10 cellular contexts compared by ENCODE assay signal in the genomic region with DNA sequence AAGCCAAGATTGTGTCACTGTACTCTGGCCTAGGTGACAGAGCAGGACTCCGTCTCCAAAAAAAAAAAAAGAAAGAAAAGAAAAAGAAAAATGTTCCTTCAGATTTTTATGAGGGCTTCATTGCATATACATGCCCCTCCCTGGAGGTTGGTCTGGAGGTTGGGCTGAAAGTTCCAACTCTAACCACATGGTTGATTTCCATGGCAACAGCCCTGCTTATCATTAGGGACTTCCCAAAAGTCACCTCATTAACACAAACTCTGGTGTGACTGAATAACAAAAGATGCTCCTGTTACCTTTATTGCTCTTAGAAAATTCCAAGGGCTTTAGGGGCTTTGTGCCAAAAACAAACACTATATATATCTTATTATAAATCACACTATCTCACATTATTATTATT.
A peak's percentile ranks its signal among the peaks of the same experiment; 100 is the strongest.
DNase-seq lines count a peak whose midpoint lies in the region; ATAC-seq lines count a peak whose summit lies in the region.
"Had no signal": no experiment of that assay in that cellular context is flagged by ENCODE, and none has a peak within 500 bp of the region (broad histone marks: within the 10 kb centered on the region; RNA-seq: fewer than 3 reads in every experiment).

No MANE protein-coding gene starts in this region.

- H3K27ac Mint-ChIP-seq in activated naive CD4-positive, alpha-beta T cell treated with anti-CD3 and anti-CD28 coated beads for 36 hours, result no peak overlapping the region
- H3K27ac Mint-ChIP-seq in stimulated activated naive CD8-positive, alpha-beta T cell treated with anti-CD3 and anti-CD28 coated beads, Interleukin-15, amount 100 ng/mL, for 72 hours, result no peak overlapping the region
- H3K27ac Mint-ChIP-seq: B cell had no signal

- no peaks in the 10 kb centered on the region for H3K36me3 ChIP-seq in H7 (replicated peaks; ENCODE audit: control insufficient read depth, insufficient read depth, low read length)

- H3K27me3 ChIP-seq in H7 (ENCODE audit: control insufficient read depth, insufficient read depth, low read length), result no peaks in the 10 kb centered on the region

- H3K4me3 ChIP-seq in H7 (ENCODE audit: insufficient read depth, low read depth, low read length), result no peak overlapping the region

- no peaks in the 10 kb centered on the region for H3K36me3 Mint-ChIP-seq in activated naive CD4-positive, alpha-beta T cell treated with anti-CD3 and anti-CD28 coated beads for 36 hours (ENCODE audit: low read depth)

- H3K9me3 Mint-ChIP-seq in activated naive CD4-positive, alpha-beta T cell treated with anti-CD3 and anti-CD28 coated beads for 36 hours, result peaks cover 5% of the 10 kb centered on the region
- H3K9me3 Mint-ChIP-seq in stimulated activated naive CD8-positive, alpha-beta T cell treated with anti-CD3 and anti-CD28 coated beads, Interleukin-15, amount 100 ng/mL, for 72 hours, result peaks cover 0 to 9% of the 10 kb centered on the region in 2 donors

- CTCF ChIA-PET in activated naive CD4-positive, alpha-beta T cell treated with anti-CD3 and anti-CD28 coated beads for 36 hours (lab: Charles Lee), result no interaction called here

- no peaks in the 10 kb centered on the region for H3K4me1 Mint-ChIP-seq in activated naive CD4-positive, alpha-beta T cell treated with anti-CD3 and anti-CD28 coated beads for 36 hours (ENCODE audit: low read depth)
- peaks cover 16% of the 10 kb centered on the region for H3K4me1 Mint-ChIP-seq in stimulated activated naive CD8-positive, alpha-beta T cell treated with anti-CD3 and anti-CD28 coated beads, Interleukin-15, amount 100 ng/mL, for 72 hours
- H3K4me1 Mint-ChIP-seq: B cell had no signal

- no peaks in the 10 kb centered on the region for H3K27me3 Mint-ChIP-seq in activated naive CD4-positive, alpha-beta T cell treated with anti-CD3 and anti-CD28 coated beads for 36 hours (ENCODE audit: low read depth)
- peaks cover 16% of the 10 kb centered on the region for H3K27me3 Mint-ChIP-seq in stimulated activated naive CD8-positive, alpha-beta T cell treated with anti-CD3 and anti-CD28 coated beads, Interleukin-15, amount 100 ng/mL, for 72 hours
- H3K27me3 Mint-ChIP-seq: B cell had no signal

- peak; percentile 14 for DNase-seq in activated naive CD4-positive, alpha-beta T cell treated with anti-CD3 and anti-CD28 coated beads for 36 hours
- DNase-seq in activated naive CD4-positive, alpha-beta T cell (lab: John Stamatoyannopoulos, UW), result no peak
- peak; percentile 40 for DNase-seq in H7
- DNase-seq in stimulated activated naive CD8-positive, alpha-beta T cell treated with anti-CD3 and anti-CD28 coated beads, Interleukin-15, amount 100 ng/mL, for 72 hours, result peak; percentile 16 to 18
- no peak for DNase-seq in NCI-H146 (lab: John Stamatoyannopoulos, UW)
- no peak for DNase-seq in central memory CD4-positive, alpha-beta T cell
- DNase-seq in SHP77 (lab: John Stamatoyannopoulos, UW), result no peak
- DNase-seq: NCI-H2081 had no signal

- no peak overlapping the region for H3K4me3 Mint-ChIP-seq in activated naive CD4-positive, alpha-beta T cell treated with anti-CD3 and anti-CD28 coated beads for 36 hours
- H3K4me3 Mint-ChIP-seq in stimulated activated naive CD8-positive, alpha-beta T cell treated with anti-CD3 and anti-CD28 coated beads, Interleukin-15, amount 100 ng/mL, for 72 hours, result no peak overlapping the region
- H3K4me3 Mint-ChIP-seq: B cell had no signal

- intact Hi-C loops in activated naive CD4-positive, alpha-beta T cell treated with anti-CD3 and anti-CD28 coated beads for 36 hours (cut with micrococcal nuclease), result no loop called here

- ATAC-seq in HG03565 (IDR thresholded peaks at IDR 0.05; ENCODE audit: unreplicated experiment), result peak; percentile 90
- peak; percentile 84 for ATAC-seq in stimulated activated naive CD8-positive, alpha-beta T cell treated with anti-CD3 and anti-CD28 coated beads, Interleukin-15, amount 100 ng/mL, for 72 hours

Comparison
In these comparisons a context has a peak if more than half of its experiments do, and no peak if none do; other contexts are left out.
1. DNase-seq: peak in activated naive CD4-positive, alpha-beta T cell treated with anti-CD3 and anti-CD28 coated beads for 36 hours (single experiment), H7 (single experiment) and stimulated activated naive CD8-positive, alpha-beta T cell treated with anti-CD3 and anti-CD28 coated beads, Interleukin-15, amount 100 ng/mL, for 72 hours (2 of 2); none in activated naive CD4-positive, alpha-beta T cell (0 of 4), NCI-H146 (single experiment), central memory CD4-positive, alpha-beta T cell (single experiment) and SHP77 (0 of 2).